In the genomic region with DNA sequence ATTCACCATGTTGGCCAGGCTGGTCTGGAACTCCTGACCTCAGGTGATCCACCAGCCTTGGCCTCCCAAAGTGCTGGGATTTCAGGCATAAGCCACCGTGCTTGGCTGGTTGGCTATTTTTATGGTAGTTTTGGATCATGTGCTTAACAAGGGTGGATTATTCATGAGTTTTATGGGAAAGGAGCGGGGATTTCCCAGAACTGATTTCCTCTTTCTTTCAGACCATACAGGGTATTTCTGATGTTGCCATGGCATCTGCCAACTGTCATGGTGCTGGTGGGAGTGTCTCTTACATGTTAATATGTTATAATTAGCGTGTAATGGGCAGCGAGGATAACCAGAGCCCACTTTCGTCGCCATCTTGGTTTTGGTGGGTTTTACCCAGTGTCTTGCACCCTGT, we compare ENCODE assay signal across 28 cellular contexts. TPM values are rescaled to one million over a fixed set of nuclear protein-coding genes. Genes with fewer than 3 reads are reported as not detected.
DNase-seq lines count a peak whose midpoint lies in the region; ATAC-seq, FAIRE-seq and TF ChIP-seq lines count a peak whose summit lies in the region.
"Had no signal": no experiment of that assay in that cellular context is flagged by ENCODE, and none has a peak within 500 bp of the region (broad histone marks: within the 10 kb centered on the region; RNA-seq: fewer than 3 reads in every experiment).

No MANE protein-coding gene starts in this region.

- peak overlapping the region; percentile 40 for H3K4me3 Mint-ChIP-seq in activated naive CD4-positive, alpha-beta T cell treated with anti-CD3 and anti-CD28 coated beads, Interleukin-2, amount 50 U/mL, for 24 hours
- H3K4me3 Mint-ChIP-seq in endodermal cell, result no peak overlapping the region
- H3K4me3 Mint-ChIP-seq: stimulated activated memory B cell treated with anti-CD40 and anti-IgM and Interleukin-4, amounts not matched to agents 10 μg/mL and 1 μg/mL and 100 μg/mL, for 72 hours had no signal

- no peak overlapping the region for H2AFZ ChIP-seq in GM12878 (ENCODE audit: control insufficient read depth, low read depth, low read length)

- in situ Hi-C loops in GM12878 (cut with MboI), result no loop called here

- H3K27me3 Mint-ChIP-seq in activated naive CD4-positive, alpha-beta T cell treated with anti-CD3 and anti-CD28 coated beads, Interleukin-2, amount 50 U/mL, for 24 hours, result no peaks in the 10 kb centered on the region
- peaks cover 8% of the 10 kb centered on the region for H3K27me3 Mint-ChIP-seq in endodermal cell (ENCODE audit: insufficient read depth)
- H3K27me3 Mint-ChIP-seq: stimulated activated memory B cell treated with anti-CD40 and anti-IgM and Interleukin-4, amounts not matched to agents 10 μg/mL and 1 μg/mL and 100 μg/mL, for 72 hours had no signal

- H3K4me1 ChIP-seq in GM12878 (ENCODE audit: control insufficient read depth, insufficient read depth, low read length) (peaks cover 22% of the 10 kb centered on the region), endodermal cell (ENCODE audit: control insufficient read depth, insufficient read depth, low read length) (no peaks in the 10 kb centered on the region)
- H3K4me1 ChIP-seq: foreskin keratinocyte, pancreas, right atrium auricular region had no signal

- H3K4me3 ChIP-seq in GM12878, result no peak overlapping the region
- H3K4me3 ChIP-seq in endodermal cell (ENCODE audit: low read length), result no peak overlapping the region
- H3K4me3 ChIP-seq: breast epithelium, pancreas, right atrium auricular region, thoracic aorta had no signal

- peaks cover 54% of the 10 kb centered on the region for H3K4me1 Mint-ChIP-seq in activated naive CD4-positive, alpha-beta T cell treated with anti-CD3 and anti-CD28 coated beads, Interleukin-2, amount 50 U/mL, for 24 hours
- peaks cover 7% of the 10 kb centered on the region for H3K4me1 Mint-ChIP-seq in endodermal cell

- DNase-seq in activated naive CD4-positive, alpha-beta T cell treated with anti-CD3 and anti-CD28 coated beads, Interleukin-2, amount 50 U/mL, for 72 hours (ENCODE audit: low spot score in 2 of 2), result no peak
- DNase-seq in GM12891 (ENCODE audit: insufficient read length, low spot score), result no peak
- no peak for DNase-seq in GM12878 (ENCODE audit: low read depth, low spot score)
- peak; percentile 7 for DNase-seq in renal cortical epithelial cell (ENCODE audit: low read depth)
- no peak for DNase-seq in NCI-H2227 (lab: John Stamatoyannopoulos, UW; ENCODE audit: unreplicated experiment)
- DNase-seq in endodermal cell, result no peak
- DNase-seq: activated gamma-delta T cell treated with Interleukin-2 at 50 U/mL for 16 hours; amygdala; CD4-positive, alpha-beta memory T cell; DMS 273 treated with DMSO at 0.1 percent for 48 hours; effector memory CD4-positive, alpha-beta T cell; foreskin keratinocyte; HCEC 1CT; naive thymus-derived CD4-positive, alpha-beta T cell; NCI-H1092 treated with DMSO at 0.1 percent for 48 hours; NCI-H1930; NCI-H2227 treated with DMSO at 0.1 percent for 48 hours; NCI-H748 treated with DMSO at 0.1 percent for 48 hours; pancreas; Right ventricle myocardium superior; stimulated activated CD4-positive, alpha-beta T cell treated with anti-CD3 and anti-CD28 coated beads, Interleukin-4, amount 100 ng/mL, for 1 hour had no signal

- FAIRE-seq in GM12891 (lab: Jason Lieb, UNC), result peak; percentile 74
- FAIRE-seq in GM12878 (lab: Jason Lieb, UNC), result no peak
- FAIRE-seq: HepG2, pancreas had no signal

- H3K27ac ChIP-seq in GM12878 (ENCODE audit: control insufficient read depth, insufficient read depth), result no peak overlapping the region
- H3K27ac ChIP-seq in endodermal cell (ENCODE audit: low read depth, low read length), result no peak overlapping the region
- H3K27ac ChIP-seq: breast epithelium, foreskin keratinocyte, pancreas, right atrium auricular region, thoracic aorta had no signal

- no peak for TF ChIP-seq POLR2A in GM12891 (IDR thresholded peaks at IDR 0.05; ENCODE audit: low read depth, low read length)
- TF ChIP-seq POLR2A in GM12878 (IDR thresholded peaks at IDR 0.05; ENCODE audit: low read depth, low read length), result no peak

- H3K9me3 ChIP-seq in GM12878 (replicated peaks; ENCODE audit: control insufficient read depth, insufficient read depth, low read length) (no peaks in the 10 kb centered on the region; the same call in 2 of the 3 replicates), endodermal cell (ENCODE audit: control insufficient read depth, low read length) (peaks cover 8% of the 10 kb centered on the region)
- H3K9me3 ChIP-seq: breast epithelium, pancreas, right atrium auricular region, thoracic aorta had no signal

- BruUV-seq in GM12878 (replicated peaks; lab: Mats Ljungman, UMichigan), result no TSS peak

- no peaks in the 10 kb centered on the region for H3K36me3 Mint-ChIP-seq in activated naive CD4-positive, alpha-beta T cell treated with anti-CD3 and anti-CD28 coated beads, Interleukin-2, amount 50 U/mL, for 24 hours
- peaks cover 13 to 31% of the 10 kb centered on the region in 2 donors for H3K36me3 Mint-ChIP-seq in activated naive CD4-positive, alpha-beta T cell treated with anti-CD3 and anti-CD28 coated beads, Interleukin-2, amount 50 U/mL, for 72 hours
- H3K36me3 Mint-ChIP-seq in endodermal cell (ENCODE audit: low read depth), result no peaks in the 10 kb centered on the region
- H3K36me3 Mint-ChIP-seq: CD4-positive, alpha-beta memory T cell had no signal

- H3K9ac ChIP-seq in GM12878 (ENCODE audit: control insufficient read depth, insufficient read depth, low read length) (no peak overlapping the region), endodermal cell (ENCODE audit: extremely low read depth, low read length, poor library complexity, severe bottlenecking) (no peak overlapping the region)

- WGBS in GM12878 (ENCODE audit: insufficient coverage, insufficient replicate concordance, low lambda C conversion rate, missing lambda C conversion rate), result 69% methylated on average over 6 of the region's 6 CpGs
- 96 to 98% methylated on average over 5 to 6 of the region's 6 CpGs for WGBS in endodermal cell (ENCODE audit: insufficient coverage in 1 of 2, insufficient read length in 1 of 2), 2 experiments

- no peaks in the 10 kb centered on the region for H4K20me1 ChIP-seq in GM12878 (ENCODE audit: control insufficient read depth, insufficient read depth)

- no peak for ATAC-seq in activated naive CD4-positive, alpha-beta T cell treated with anti-CD3 and anti-CD28 coated beads, Interleukin-2, amount 50 U/mL, for 72 hours
- ATAC-seq in GM12878, result peak; percentile 24; the same call in 1 of the 3 replicates
- ATAC-seq: foreskin keratinocyte; HepG2; naive thymus-derived CD4-positive, alpha-beta T cell; pancreas; stimulated activated memory B cell treated with anti-CD40 and anti-IgM and Interleukin-4, amounts not matched to agents 10 μg/mL and 1 μg/mL and 100 μg/mL, for 72 hours had no signal

- intact Hi-C loops in GM12878 (cut with micrococcal nuclease; ENCODE audit: unreplicated experiment), result no loop called here

- POLR2A ChIA-PET in GM12878 (lab: Charles Lee), result no interaction called here

- H3K9me3 Mint-ChIP-seq in activated naive CD4-positive, alpha-beta T cell treated with anti-CD3 and anti-CD28 coated beads, Interleukin-2, amount 50 U/mL, for 24 hours, result no peaks in the 10 kb centered on the region
- peaks cover 0 to 5% of the 10 kb centered on the region in 2 donors for H3K9me3 Mint-ChIP-seq in activated naive CD4-positive, alpha-beta T cell treated with anti-CD3 and anti-CD28 coated beads, Interleukin-2, amount 50 U/mL, for 72 hours
- peaks cover 9% of the 10 kb centered on the region for H3K9me3 Mint-ChIP-seq in endodermal cell
- H3K9me3 Mint-ChIP-seq: CD4-positive, alpha-beta memory T cell; stimulated activated memory B cell treated with anti-CD40 and anti-IgM and Interleukin-4, amounts not matched to agents 10 μg/mL and 1 μg/mL and 100 μg/mL, for 72 hours had no signal

- peaks cover 15% of the 10 kb centered on the region for H3K79me2 ChIP-seq in GM12878 (ENCODE audit: control insufficient read depth, insufficient read depth, low read length)

- peaks cover 0 to 5% of the 10 kb centered on the region in 2 experiments; a peak in 1 of 4 replicates for H3K36me3 ChIP-seq in GM12878 (ENCODE audit: control insufficient read depth in 2 of 2, insufficient read depth in 2 of 2, low read length in 1 of 2)
- H3K36me3 ChIP-seq in endodermal cell (ENCODE audit: control insufficient read depth, insufficient read depth, low read length), result no peaks in the 10 kb centered on the region
- H3K36me3 ChIP-seq: breast epithelium, pancreas, right atrium auricular region, thoracic aorta had no signal

- no peaks in the 10 kb centered on the region for H3K27me3 ChIP-seq in GM12878 (replicated peaks in 1 of 2; ENCODE audit: control insufficient read depth in 2 of 2, insufficient read depth in 2 of 2, low read length in 1 of 2)
- H3K27me3 ChIP-seq in endodermal cell (ENCODE audit: control insufficient read depth, insufficient read depth, low read length, poor library complexity, severe bottlenecking), result no peaks in the 10 kb centered on the region
- H3K27me3 ChIP-seq: pancreas, right atrium auricular region had no signal

- no peak for TF ChIP-seq RAD21 in GM12878 (IDR thresholded peaks at IDR 0.05; ENCODE audit: insufficient read depth, low read depth, low read length)

- H3K27ac Mint-ChIP-seq in activated naive CD4-positive, alpha-beta T cell treated with anti-CD3 and anti-CD28 coated beads, Interleukin-2, amount 50 U/mL, for 24 hours, result no peak overlapping the region
- H3K27ac Mint-ChIP-seq in activated naive CD4-positive, alpha-beta T cell treated with anti-CD3 and anti-CD28 coated beads, Interleukin-2, amount 50 U/mL, for 72 hours, result peak overlapping the region in 1 of 2 donors; percentile 47
- no peak overlapping the region for H3K27ac Mint-ChIP-seq in endodermal cell
- H3K27ac Mint-ChIP-seq: stimulated activated memory B cell treated with anti-CD40 and anti-IgM and Interleukin-4, amounts not matched to agents 10 μg/mL and 1 μg/mL and 100 μg/mL, for 72 hours had no signal

- no peak for TF ChIP-seq EP300 in GM12878 (IDR thresholded peaks at IDR 0.05; ENCODE audit: borderline replicate concordance in 1 of 2, control insufficient read depth in 1 of 2, low read depth in 2 of 2, low read length in 2 of 2)

- CTCF ChIA-PET in GM12878 (lab: Yijun Ruan, JAX), result no interaction called here

- TF ChIP-seq CTCF in GM12878 (IDR thresholded peaks at IDR 0.05 in 2 of 3, conservative IDR thresholded peaks at IDR 0.05 in 1 of 3; ENCODE audit: control insufficient read depth in 2 of 3, extremely low read depth in 1 of 3, insufficient read depth in 1 of 3, low read depth in 3 of 3, low read length in 3 of 3), result no peak
- TF ChIP-seq CTCF in endodermal cell (conservative IDR thresholded peaks at IDR 0.05), result no peak

- H3K4me2 ChIP-seq in GM12878 (ENCODE audit: control insufficient read depth, insufficient read depth), result no peak overlapping the region

- SMC1A ChIA-PET in GM12878 (lab: Charles Lee; ENCODE audit: uncharacterized antibody, unreplicated experiment), result no interaction called here

- RAD21 ChIA-PET in GM12878 (lab: Charles Lee; ENCODE audit: unreplicated experiment), result no interaction called here

RNA-seq across cellular contexts. Expression of a gene that starts 3.2 kb away (rescaled TPM):
- 10 to 100 TPM in 1 of 2 donors, 1 to 10 TPM in 1; 8.5 to 16.3 TPM for total RNA-seq in activated naive CD4-positive, alpha-beta T cell treated with anti-CD3 and anti-CD28 coated beads, Interleukin-2, amount 50 U/mL, for 72 hours
- polyA plus RNA-seq in GM12891 (2012; ENCODE audit: low read depth, missing spikeins), result 7.6 TPM
- total RNA-seq in GM12878 (2013; cell fraction: nucleolus; rRNA removed), result 0.42 and 0.61 TPM in 2 replicates
- 2.6 and 2.7 TPM in 2 replicates for total RNA-seq in GM12878 (2014; rRNA removed)
- total RNA-seq in GM12878 (2014; rRNA removed; fragmentation: Illumina TruSeq; extraction: Trizol), result 3.5 and 4.4 TPM in 2 replicates
- 9.1 and 9.9 TPM in 2 replicates for total RNA-seq in GM12878 (2021)
- polyA plus RNA-seq in GM12878 (2011; ENCODE audit: low read depth), result 4.9 TPM
- 0.03 and 0.17 TPM in 2 replicates for polyA plus RNA-seq in GM12878 (2011; rRNA removed)
- polyA plus RNA-seq in GM12878 (2011; cell fraction: cytosol; rRNA removed), result 0.03 TPM in 1 of 2 replicates, not detected in the other
- 0.22 and 0.30 TPM in 2 replicates for polyA plus RNA-seq in GM12878 (2011; cell fraction: nucleus; rRNA removed)
- 5.5 and 6.1 TPM in 2 replicates for polyA plus RNA-seq in GM12878 (2012)
- polyA plus RNA-seq in GM12878 (2014; fragmentation: Illumina TruSeq; extraction: Trizol), result 0.86 and 2.4 TPM in 2 replicates
- polyA plus RNA-seq in GM12878 (2014; fragmentation: Nextera tagmentation; extraction: Ambion mirVana), result under 1 TPM; 0.34 to 0.82 TPM
- polyA plus RNA-seq in GM12878 (2014; rRNA removed), result 4.1 and 4.8 TPM in 2 replicates
- polyA plus RNA-seq in GM12878 (2016; fragmentation: Nextera tagmentation; extraction: Ambion mirVana), result 1 to 10 TPM; 2.5 to 3.7 TPM
- 0.05 TPM in 1 of 2 replicates, not detected in the other for polyA minus RNA-seq in GM12878 (2011; rRNA and poly(A)+ RNA removed)
- 4.4 TPM in 1 of 2 replicates, not detected in the other for polyA minus RNA-seq in GM12878 (2011; cell fraction: cytosol; rRNA and poly(A)+ RNA removed)
- under 0.01 and 0.38 TPM in 2 replicates for polyA minus RNA-seq in GM12878 (2011; cell fraction: nucleus; rRNA and poly(A)+ RNA removed)
- total RNA-seq in renal cortical epithelial cell, result 0.52 and 1.4 TPM in 2 replicates
- total RNA-seq in endodermal cell, result 10 to 100 TPM in 1 of 2 donors, 1 to 10 TPM in 1; 1.6 to 12.5 TPM
- 0.36 TPM for polyA plus RNA-seq in endodermal cell (2013, experiment 1 of 2)
- polyA plus RNA-seq in endodermal cell (2013, experiment 2 of 2), result 0.33 TPM
- total RNA-seq: LHCN-M2 had no signal

RNA-seq across cellular contexts. Expression of a gene that starts 17.4 kb away (rescaled TPM):
- total RNA-seq in activated naive CD4-positive, alpha-beta T cell treated with anti-CD3 and anti-CD28 coated beads, Interleukin-2, amount 50 U/mL, for 72 hours, result 10 to 100 TPM; 16.5 to 17.3 TPM
- 21.5 TPM for polyA plus RNA-seq in GM12891 (2012; ENCODE audit: low read depth, missing spikeins)
- 19.8 and 23.7 TPM in 2 replicates for total RNA-seq in GM12878 (2013; cell fraction: nucleolus; rRNA removed)
- total RNA-seq in GM12878 (2014; rRNA removed) (16.8 and 24.6 TPM in 2 replicates), GM12878 (2014; rRNA removed; fragmentation: Illumina TruSeq; extraction: Trizol) (2.6 and 2.8 TPM in 2 replicates), GM12878 (2021) (20.3 and 23.6 TPM in 2 replicates), renal cortical epithelial cell (7.6 and 13.0 TPM in 2 replicates), endodermal cell (10 to 100 TPM; 33.1 to 35.7 TPM)
- polyA plus RNA-seq in GM12878 (2011; ENCODE audit: low read depth), result 4.9 TPM
- polyA plus RNA-seq in GM12878 (2011; rRNA removed) (2.8 and 5.2 TPM in 2 replicates), GM12878 (2014; fragmentation: Illumina TruSeq; extraction: Trizol) (0.52 and 1.3 TPM in 2 replicates), GM12878 (2014; fragmentation: Nextera tagmentation; extraction: Ambion mirVana) (1 to 10 TPM in 1 of 2 experiments, under 1 TPM in 1; 0.14 to 2.1 TPM), GM12878 (2014; rRNA removed) (24.8 and 27.1 TPM in 2 replicates), GM12878 (2016; fragmentation: Nextera tagmentation; extraction: Ambion mirVana) (10 to 100 TPM; 17.5 to 20.9 TPM)
- 8.2 and 16.1 TPM in 2 replicates for polyA plus RNA-seq in GM12878 (2011; cell fraction: cytosol; rRNA removed)
- polyA plus RNA-seq in GM12878 (2011; cell fraction: nucleus; rRNA removed), result 87.0 and 101 TPM in 2 replicates
- 21.9 and 22.9 TPM in 2 replicates for polyA plus RNA-seq in GM12878 (2012)
- 1.4 and 5.8 TPM in 2 replicates for polyA minus RNA-seq in GM12878 (2011; rRNA and poly(A)+ RNA removed)
- 1.8 and 2.8 TPM in 2 replicates for polyA minus RNA-seq in GM12878 (2011; cell fraction: cytosol; rRNA and poly(A)+ RNA removed)
- polyA minus RNA-seq in GM12878 (2011; cell fraction: nucleus; rRNA and poly(A)+ RNA removed), result 7.5 and 11.9 TPM in 2 replicates
- 18.8 TPM for polyA plus RNA-seq in endodermal cell (2013, experiment 1 of 2)
- polyA plus RNA-seq in endodermal cell (2013, experiment 2 of 2), result 17.7 TPM

RNA-seq across cellular contexts. Expression of a gene that starts 56.8 kb away (rescaled TPM):
- 100 to 1,000 TPM in 1 of 2 donors, 10 to 100 TPM in 1; 88.8 to 223 TPM for total RNA-seq in activated naive CD4-positive, alpha-beta T cell treated with anti-CD3 and anti-CD28 coated beads, Interleukin-2, amount 50 U/mL, for 72 hours
- 161 TPM for polyA plus RNA-seq in GM12891 (2012; ENCODE audit: low read depth, missing spikeins)
- total RNA-seq in GM12878 (2013; cell fraction: nucleolus; rRNA removed), result 144 and 180 TPM in 2 replicates
- total RNA-seq in GM12878 (2014; rRNA removed), result 127 and 146 TPM in 2 replicates
- 52.6 and 56.1 TPM in 2 replicates for total RNA-seq in GM12878 (2014; rRNA removed; fragmentation: Illumina TruSeq; extraction: Trizol)
- 192 and 194 TPM in 2 replicates for total RNA-seq in GM12878 (2021)
- 60.4 TPM for polyA plus RNA-seq in GM12878 (2011; ENCODE audit: low read depth)
- polyA plus RNA-seq in GM12878 (2011; rRNA removed), result 43.3 and 94.2 TPM in 2 replicates
- polyA plus RNA-seq in GM12878 (2011; cell fraction: cytosol; rRNA removed), result 130 and 162 TPM in 2 replicates
- 550 and 578 TPM in 2 replicates for polyA plus RNA-seq in GM12878 (2011; cell fraction: nucleus; rRNA removed)
- 148 and 190 TPM in 2 replicates for polyA plus RNA-seq in GM12878 (2012)
- 7.8 and 45.7 TPM in 2 replicates for polyA plus RNA-seq in GM12878 (2014; fragmentation: Illumina TruSeq; extraction: Trizol)
- 10 to 100 TPM in 1 of 2 experiments, 1 to 10 TPM in 1; 1.2 to 11.2 TPM for polyA plus RNA-seq in GM12878 (2014; fragmentation: Nextera tagmentation; extraction: Ambion mirVana)
- polyA plus RNA-seq in GM12878 (2014; rRNA removed), result 130 and 154 TPM in 2 replicates
- polyA plus RNA-seq in GM12878 (2016; fragmentation: Nextera tagmentation; extraction: Ambion mirVana), result 100 to 1,000 TPM; 184 to 191 TPM
- polyA minus RNA-seq in GM12878 (2011; rRNA and poly(A)+ RNA removed), result 76.6 and 156 TPM in 2 replicates
- polyA minus RNA-seq in GM12878 (2011; cell fraction: cytosol; rRNA and poly(A)+ RNA removed), result 59.1 and 73.4 TPM in 2 replicates
- polyA minus RNA-seq in GM12878 (2011; cell fraction: nucleus; rRNA and poly(A)+ RNA removed), result 62.3 and 85.3 TPM in 2 replicates
- 173 and 250 TPM in 2 replicates for total RNA-seq in renal cortical epithelial cell
- 100 to 1,000 TPM; 195 to 198 TPM for total RNA-seq in endodermal cell
- polyA plus RNA-seq in endodermal cell (2013, experiment 1 of 2), result 97.2 TPM
- polyA plus RNA-seq in endodermal cell (2013, experiment 2 of 2), result 95.3 TPM
